Comparison of ENCODE assay signal across 15 cellular contexts in genomic region chr5:142119051-142119625, GRCh38. TPM values are rescaled to one million over a fixed set of nuclear protein-coding genes. Genes with fewer than 3 reads are reported as not detected.
A peak's percentile ranks its signal among the peaks of the same experiment; 100 is the strongest.
DNase-seq lines count a peak whose midpoint lies in the region; ATAC-seq and TF ChIP-seq lines count a peak whose summit lies in the region.
"Had no signal": no experiment of that assay in that cellular context is flagged by ENCODE, and none has a peak within 500 bp of the region (broad histone marks: within the 10 kb centered on the region; RNA-seq: fewer than 3 reads in every experiment).

No MANE protein-coding gene starts in this region.

- TF ChIP-seq CTCF in fibroblast of pulmonary artery (IDR thresholded peaks at IDR 0.05; ENCODE audit: low read length, missing control alignments) (no peak), natural killer cell (IDR thresholded peaks at IDR 0.05) (no peak)

- DNase-seq in activated T-cell treated with anti-CD3 and anti-CD28 coated beads, Interleukin-2, amount 50 U/mL, for 72 hours = no peak
- no peak for DNase-seq in activated T-cell treated with anti-CD3 and anti-CD28 coated beads for 4 hours
- DNase-seq in HUDEP-2 (lab: John Stamatoyannopoulos, UW; ENCODE audit: unreplicated experiment in 76 of 76) = peak in 41 of 76 experiments; percentile 8 to 74 (median 35)
- DNase-seq in T-helper 17 cell = no peak
- DNase-seq in fibroblast of pulmonary artery (ENCODE audit: low read depth) = peak; percentile 28
- DNase-seq in natural killer cell = no peak
- DNase-seq: NCI-H1092 treated with DMSO at 0.1 percent for 48 hours, NCI-H1694 treated with DMSO at 0.1 percent for 48 hours, NCI-H446 treated with DMSO at 0.1 percent for 48 hours, NCI-H748 treated with DMSO at 0.1 percent for 48 hours, Right ventricle myocardium superior had no signal

- peaks cover 91% of the 10 kb centered on the region for H3K4me1 Mint-ChIP-seq in activated T-cell treated with anti-CD3 and anti-CD28 coated beads, Interleukin-2, amount 50 U/mL, for 72 hours (ENCODE audit: low read depth)
- H3K4me1 Mint-ChIP-seq in T-helper 17 cell = peaks cover 51% of the 10 kb centered on the region
- peaks cover 51 to 55% of the 10 kb centered on the region in 2 donors for H3K4me1 Mint-ChIP-seq in natural killer cell

- H3K4me3 Mint-ChIP-seq in activated T-cell treated with anti-CD3 and anti-CD28 coated beads, Interleukin-2, amount 50 U/mL, for 72 hours = peak overlapping the region in 1 of 2 donors; percentile 27
- peak overlapping the region; percentile 66 for H3K4me3 Mint-ChIP-seq in T-helper 17 cell
- no peak overlapping the region for H3K4me3 Mint-ChIP-seq in natural killer cell
- H3K4me3 Mint-ChIP-seq: CD14-positive monocyte had no signal

- no peaks in the 10 kb centered on the region for H3K9me3 ChIP-seq in T-helper 17 cell (ENCODE audit: control insufficient read depth, low read length, poor library complexity, severe bottlenecking)

- intact Hi-C loops in natural killer cell (cut with micrococcal nuclease) = no loop called here

- peaks cover under 1 to 2% of the 10 kb centered on the region in 2 donors for H3K9me3 Mint-ChIP-seq in activated T-cell treated with anti-CD3 and anti-CD28 coated beads, Interleukin-2, amount 50 U/mL, for 72 hours
- no peaks in the 10 kb centered on the region for H3K9me3 Mint-ChIP-seq in natural killer cell

- no peaks in the 10 kb centered on the region for H3K27me3 Mint-ChIP-seq in activated T-cell treated with anti-CD3 and anti-CD28 coated beads, Interleukin-2, amount 50 U/mL, for 72 hours (ENCODE audit: low read depth)
- H3K27me3 Mint-ChIP-seq in T-helper 17 cell = no peaks in the 10 kb centered on the region
- H3K27me3 Mint-ChIP-seq in natural killer cell (ENCODE audit: low read depth in 2 of 2) = no peaks in the 10 kb centered on the region

- peak in 1 of 2 donors; percentile 24 for ATAC-seq in activated T-cell treated with anti-CD3 and anti-CD28 coated beads, Interleukin-2, amount 50 U/mL, for 72 hours (replicated peaks in 1 of 2)
- no peak for ATAC-seq in T-helper 17 cell
- ATAC-seq in HG03342 (IDR thresholded peaks at IDR 0.05; ENCODE audit: unreplicated experiment) = no peak
- no peak for ATAC-seq in HG03469 (IDR thresholded peaks at IDR 0.05; ENCODE audit: unreplicated experiment)
- ATAC-seq in natural killer cell = no peak
- ATAC-seq: Panc1 had no signal

- H3K27ac Mint-ChIP-seq in activated T-cell treated with anti-CD3 and anti-CD28 coated beads, Interleukin-2, amount 50 U/mL, for 72 hours = peak overlapping the region; percentile 0
- H3K27ac Mint-ChIP-seq in T-helper 17 cell (peak overlapping the region; percentile 77), natural killer cell (no peak overlapping the region)

- no peak overlapping the region for H3K4me3 ChIP-seq in fibroblast of pulmonary artery (replicated peaks; ENCODE audit: low read depth, low read length)

- peaks cover 4 to 18% of the 10 kb centered on the region in 2 donors for H3K36me3 Mint-ChIP-seq in activated T-cell treated with anti-CD3 and anti-CD28 coated beads, Interleukin-2, amount 50 U/mL, for 72 hours (ENCODE audit: insufficient read depth in 2 of 2)
- H3K36me3 Mint-ChIP-seq in T-helper 17 cell (ENCODE audit: low read depth) (no peaks in the 10 kb centered on the region), natural killer cell (no peaks in the 10 kb centered on the region)

RNA-seq across cellular contexts. Expression of gene NDFIP1, which starts 10.6 kb away (rescaled TPM):
- 10 to 100 TPM; 63.1 to 73.1 TPM for total RNA-seq in activated T-cell treated with anti-CD3 and anti-CD28 coated beads, Interleukin-2, amount 50 U/mL, for 72 hours
- 10 to 100 TPM; 89.6 to 92.9 TPM for total RNA-seq in T-helper 17 cell
- total RNA-seq in natural killer cell = 10 to 100 TPM; 45.4 to 57.6 (median 51.7) TPM

Comparison
In these comparisons a context has a peak if more than half of its experiments do, and no peak if none do; other contexts are left out.
1. DNase-seq: peak in HUDEP-2 (41 of 76) and fibroblast of pulmonary artery (single experiment); none in activated T-cell treated with anti-CD3 and anti-CD28 coated beads, Interleukin-2, amount 50 U/mL, for 72 hours (0 of 2), activated T-cell treated with anti-CD3 and anti-CD28 coated beads for 4 hours (single experiment), T-helper 17 cell (0 of 3) and natural killer cell (single experiment).
2. H3K27ac Mint-ChIP-seq: peak in activated T-cell treated with anti-CD3 and anti-CD28 coated beads, Interleukin-2, amount 50 U/mL, for 72 hours (single experiment) and T-helper 17 cell (single experiment); none in natural killer cell (0 of 2).